12 cellular contexts compared by ENCODE assay signal in the genomic region with DNA sequence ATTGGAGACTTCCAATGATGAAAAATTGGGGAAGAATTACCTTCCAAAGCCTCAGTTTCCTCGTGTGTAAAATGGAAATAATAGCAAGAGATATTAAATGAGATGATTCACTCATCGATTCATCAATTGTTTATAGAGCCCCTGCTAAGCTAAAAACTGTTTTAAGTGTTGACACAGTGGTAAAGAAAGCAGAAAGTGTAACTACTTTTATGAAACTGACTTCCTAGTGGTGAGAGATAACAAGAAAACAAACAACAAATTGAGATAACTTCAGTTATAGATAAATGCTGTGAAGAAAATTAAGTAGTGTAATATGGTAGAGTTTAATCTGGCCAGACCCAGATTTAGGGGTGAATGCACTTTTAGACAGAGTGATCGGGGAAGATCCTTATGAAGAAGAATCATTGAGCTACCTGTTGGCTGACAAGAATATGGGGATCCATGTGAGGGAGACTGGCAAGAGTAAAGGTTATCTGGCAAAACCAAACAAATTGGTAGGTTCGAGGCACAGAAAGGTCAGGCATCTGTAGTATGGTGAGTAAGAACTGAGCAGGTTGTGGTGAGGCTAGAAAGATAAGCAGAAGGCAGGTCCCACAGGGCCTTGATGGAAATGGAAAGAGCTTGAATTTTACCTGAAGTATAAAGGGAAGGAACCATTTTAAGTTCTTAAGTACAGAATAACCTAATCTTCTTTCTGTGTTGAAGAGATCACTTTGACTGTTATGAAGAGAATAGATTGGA. TPM values are rescaled to one million over a fixed set of nuclear protein-coding genes. Genes with fewer than 3 reads are reported as not detected.
A peak's percentile ranks its signal among the peaks of the same experiment; 100 is the strongest.
DNase-seq lines count a peak whose midpoint lies in the region; ATAC-seq and TF ChIP-seq lines count a peak whose summit lies in the region.
"Had no signal": no experiment of that assay in that cellular context is flagged by ENCODE, and none has a peak within 500 bp of the region (broad histone marks: within the 10 kb centered on the region; RNA-seq: fewer than 3 reads in every experiment).

No MANE protein-coding gene starts in this region.

- no peaks in the 10 kb centered on the region for H3K9me3 Mint-ChIP-seq in CD4-positive, alpha-beta memory T cell
- H3K9me3 Mint-ChIP-seq in activated naive CD4-positive, alpha-beta T cell treated with anti-CD3 and anti-CD28 coated beads, Interleukin-2, amount 10 ng/mL, durations not matched to agents 7 days and 5 days: no peaks in the 10 kb centered on the region
- H3K9me3 Mint-ChIP-seq: HFFc6, nephron progenitor cell had no signal

- H3K27ac Mint-ChIP-seq in CD4-positive, alpha-beta memory T cell: peak overlapping the region; percentile 90 to 98 (median 94)
- H3K27ac Mint-ChIP-seq in activated naive CD4-positive, alpha-beta T cell treated with anti-CD3 and anti-CD28 coated beads, Interleukin-2, amount 10 ng/mL, durations not matched to agents 7 days and 5 days: peak overlapping the region; percentile 81
- H3K27ac Mint-ChIP-seq: HFFc6, nephron progenitor cell had no signal

- no peak overlapping the region for H3K9ac ChIP-seq in MM.1S (ENCODE audit: low read length)

- no peak overlapping the region for H2AFZ ChIP-seq in MM.1S (ENCODE audit: low read length)

- peak overlapping the region; percentile 73 for H3K27ac ChIP-seq in CD4-positive, alpha-beta memory T cell (ENCODE audit: low read depth, low read length)
- no peak overlapping the region for H3K27ac ChIP-seq in MM.1S (ENCODE audit: low read length)
- H3K27ac ChIP-seq: tibial nerve had no signal

- no peaks in the 10 kb centered on the region; the same call in 1 of the 2 replicates for H3K9me2 ChIP-seq in MM.1S (replicated peaks; ENCODE audit: insufficient read depth, low read length)

- H4K20me1 ChIP-seq in MM.1S (ENCODE audit: insufficient read depth, low read length): no peaks in the 10 kb centered on the region

- intact Hi-C loops in CD4-positive, alpha-beta memory T cell (cut with micrococcal nuclease): loop anchor here (1.0 kb wide), 1 partner anchor 10 kb away; a partner anchor contains a TSS

- peak overlapping the region; percentile 4 to 55 for H3K4me3 ChIP-seq in CD4-positive, alpha-beta memory T cell (ENCODE audit: low read length in 2 of 2)
- no peak overlapping the region for H3K4me3 ChIP-seq in MM.1S (ENCODE audit: low read length)
- H3K4me3 ChIP-seq: tibial nerve had no signal

- no peaks in the 10 kb centered on the region for H3K27me3 Mint-ChIP-seq in CD4-positive, alpha-beta memory T cell
- H3K27me3 Mint-ChIP-seq in activated naive CD4-positive, alpha-beta T cell treated with anti-CD3 and anti-CD28 coated beads, Interleukin-2, amount 10 ng/mL, durations not matched to agents 7 days and 5 days: no peaks in the 10 kb centered on the region

- H3K4me1 Mint-ChIP-seq in CD4-positive, alpha-beta memory T cell: peaks cover 46 to 70% (median 58%) of the 10 kb centered on the region in 4 donors
- peaks cover 77% of the 10 kb centered on the region for H3K4me1 Mint-ChIP-seq in activated naive CD4-positive, alpha-beta T cell treated with anti-CD3 and anti-CD28 coated beads, Interleukin-2, amount 10 ng/mL, durations not matched to agents 7 days and 5 days
- H3K4me1 Mint-ChIP-seq: nephron progenitor cell had no signal

- POLR2A ChIA-PET in CD4-positive, alpha-beta memory T cell (lab: Charles Lee; ENCODE audit: partially characterized antibody): interaction anchor here (0.6 to 11.5 kb wide), 20 partner anchors 7 to 285 kb away, joined by 3 to 427 read pairs (median 7); a partner anchor contains a TSS

- no peaks in the 10 kb centered on the region for H3K79me2 ChIP-seq in MM.1S (ENCODE audit: low read length)

- peak overlapping the region; percentile 76 to 95 (median 86) for H3K4me3 Mint-ChIP-seq in CD4-positive, alpha-beta memory T cell
- H3K4me3 Mint-ChIP-seq in activated naive CD4-positive, alpha-beta T cell treated with anti-CD3 and anti-CD28 coated beads, Interleukin-2, amount 10 ng/mL, durations not matched to agents 7 days and 5 days: peak overlapping the region; percentile 51
- H3K4me3 Mint-ChIP-seq: HFFc6, nephron progenitor cell had no signal

- no peak for TF ChIP-seq CTCF in MM.1S (IDR thresholded peaks at IDR 0.05; ENCODE audit: low read length)

- no peak overlapping the region for H3K4me2 ChIP-seq in MM.1S (ENCODE audit: low read depth, low read length)

- H3K9me3 ChIP-seq in CD4-positive, alpha-beta memory T cell (ENCODE audit: control insufficient read depth in 1 of 2, low read length in 2 of 2): no peaks in the 10 kb centered on the region
- no peaks in the 10 kb centered on the region for H3K9me3 ChIP-seq in MM.1S (replicated peaks; ENCODE audit: insufficient read depth, low read length)
- H3K9me3 ChIP-seq: tibial nerve had no signal

- peak in 1 of 5 donors; percentile 54 for DNase-seq in CD4-positive, alpha-beta memory T cell
- DNase-seq in activated naive CD4-positive, alpha-beta T cell treated with anti-CD3 and anti-CD28 coated beads, Interleukin-2, amount 10 ng/mL, durations not matched to agents 7 days and 5 days: no peak
- no peak for DNase-seq in MM.1S
- DNase-seq: C1 segment of cervical spinal cord, HFFc6, nephron progenitor cell had no signal

- H3K36me3 Mint-ChIP-seq in CD4-positive, alpha-beta memory T cell: peaks cover 34 to 53% of the 10 kb centered on the region in 2 donors
- H3K36me3 Mint-ChIP-seq in activated naive CD4-positive, alpha-beta T cell treated with anti-CD3 and anti-CD28 coated beads, Interleukin-2, amount 10 ng/mL, durations not matched to agents 7 days and 5 days: peaks cover 57% of the 10 kb centered on the region

- peak; percentile 42 for ATAC-seq in GM19328 (IDR thresholded peaks at IDR 0.05; ENCODE audit: unreplicated experiment)
- peak; percentile 62 for ATAC-seq in HG03378 (IDR thresholded peaks at IDR 0.05; ENCODE audit: unreplicated experiment)
- no peak for ATAC-seq in HG03025 (IDR thresholded peaks at IDR 0.05; ENCODE audit: low FRiP score, unreplicated experiment)
- no peak for ATAC-seq in HG02840 (IDR thresholded peaks at IDR 0.05; ENCODE audit: low FRiP score, unreplicated experiment)
- no peak for ATAC-seq in GM21390 (IDR thresholded peaks at IDR 0.05; ENCODE audit: unreplicated experiment)

- peaks cover 95% of the 10 kb centered on the region for H3K4me1 ChIP-seq in CD4-positive, alpha-beta memory T cell (ENCODE audit: insufficient read depth, low read length)
- no peaks in the 10 kb centered on the region for H3K4me1 ChIP-seq in MM.1S (ENCODE audit: low read length)
- H3K4me1 ChIP-seq: tibial nerve had no signal

- CTCF ChIA-PET in CD4-positive, alpha-beta memory T cell (lab: Charles Lee; ENCODE audit: partially characterized antibody): interaction anchor here (0.8 to 3.9 kb wide), 10 partner anchors 9 to 127 kb away, joined by 3 to 31 read pairs (median 6); no protein-coding TSS in a partner anchor
- CTCF ChIA-PET in activated naive CD4-positive, alpha-beta T cell treated with anti-CD3 and anti-CD28 coated beads, Interleukin-2, amount 10 ng/mL, durations not matched to agents 7 days and 5 days (lab: Charles Lee): interaction anchor here (1.1 to 3.3 kb wide), 4 partner anchors 28 to 93 kb away, joined by 3 to 17 read pairs (median 10); no protein-coding TSS in a partner anchor

- H3K27me3 ChIP-seq in CD4-positive, alpha-beta memory T cell (ENCODE audit: insufficient read depth, low read length): no peaks in the 10 kb centered on the region
- H3K27me3 ChIP-seq in MM.1S (replicated peaks; ENCODE audit: insufficient read depth, low read length): 0 out of 2 replicates have a peak, but pooled peaks cover 4% of the 10 kb centered on the region
- H3K27me3 ChIP-seq: tibial nerve had no signal

- peaks cover 15% of the 10 kb centered on the region for H3K36me3 ChIP-seq in CD4-positive, alpha-beta memory T cell (ENCODE audit: insufficient read depth, low read length)
- no peaks in the 10 kb centered on the region for H3K36me3 ChIP-seq in MM.1S (replicated peaks; ENCODE audit: insufficient read depth, low read length)
- H3K36me3 ChIP-seq: tibial nerve had no signal

- no peaks in the 10 kb centered on the region for H3F3A ChIP-seq in MM.1S (ENCODE audit: insufficient read depth, low read length)

RNA-seq across cellular contexts. Expression of a gene that starts 10.9 kb away (rescaled TPM):
- 100 to 1,000 TPM; 974 to 987 TPM for total RNA-seq in CD4-positive, alpha-beta memory T cell
- 1,000 to 10,000 TPM in 1 of 2 donors, 100 to 1,000 TPM in 1; 915 to 1,019 TPM for polyA plus RNA-seq in CD4-positive, alpha-beta memory T cell

Comparison
In these comparisons a context has a peak if more than half of its experiments do, and no peak if none do; other contexts are left out.
1. ATAC-seq: peak in GM19328 (single experiment) and HG03378 (single experiment); none in HG03025 (single experiment), HG02840 (single experiment) and GM21390 (single experiment).